14 cellular contexts compared by ENCODE assay signal in genomic region chr1:39450956-39451601, GRCh38. TPM values are rescaled to one million over a fixed set of nuclear protein-coding genes. Genes with fewer than 3 reads are reported as not detected.
DNase-seq lines count a peak whose midpoint lies in the region; TF ChIP-seq lines count a peak whose summit lies in the region.
"Had no signal": no experiment of that assay in that cellular context is flagged by ENCODE, and none has a peak within 500 bp of the region (broad histone marks: within the 10 kb centered on the region; RNA-seq: fewer than 3 reads in every experiment).

No MANE protein-coding gene starts in this region.

- WGBS in esophagus muscularis mucosa = 74% methylated on average over 10 of the region's 10 CpGs
- 13 to 30% (median 13%) methylated on average over 10 of the region's 10 CpGs for WGBS in ovary, 3 donors

- peak overlapping the region; percentile 6 to 42 (median 24) for H3K27ac ChIP-seq in esophagus muscularis mucosa (replicated peaks in 1 of 4)
- H3K27ac ChIP-seq in ovary = peak overlapping the region; percentile 39 to 68
- H3K27ac ChIP-seq: lower lobe of right lung, suprapubic skin had no signal

- TF ChIP-seq POLR2A in esophagus muscularis mucosa (IDR thresholded peaks at IDR 0.05; ENCODE audit: low read depth) = no peak
- TF ChIP-seq POLR2A in ovary (IDR thresholded peaks at IDR 0.05) = no peak

- DNase-seq in GM04503 (ENCODE audit: low read depth) (peak; percentile 47), NCI-H226 (peak; percentile 9), esophagus muscularis mucosa (ENCODE audit: extremely low spot score) (no peak), ovary (peak; percentile 41 to 79 (median 56)), KBM-7 (no peak), NCI-H69 (lab: John Stamatoyannopoulos, UW) (no peak)
- no peak for DNase-seq in activated effector memory CD4-positive, alpha-beta T cell treated with anti-CD3 and anti-CD28 coated beads, Interleukin-2, amount 50 U/mL, for 16 hours
- DNase-seq: DMS53; Kasumi-1; lower lobe of right lung; NCI-H2171; stimulated activated CD4-positive, alpha-beta T cell treated with anti-CD3 and anti-CD28 coated beads, Interleukin-4, amount 100 ng/mL, for 24 hours had no signal

- in situ Hi-C loops in KBM-7 (cut with MboI; ENCODE audit: low pct_unique_long_range_greater_than_20kb, low sequenced_read_pairs) = no loop called here

- H3K9me3 ChIP-seq in esophagus muscularis mucosa (no peaks in the 10 kb centered on the region), ovary (no peaks in the 10 kb centered on the region)
- H3K9me3 ChIP-seq: lower lobe of right lung, suprapubic skin had no signal

- TF ChIP-seq CTCF in esophagus muscularis mucosa (IDR thresholded peaks at IDR 0.05) = no peak
- no peak for TF ChIP-seq CTCF in ovary (IDR thresholded peaks at IDR 0.05)

- H3K36me3 ChIP-seq in esophagus muscularis mucosa (peaks cover 84 to 100% (median 94%) of the 10 kb centered on the region in 4 donors), ovary (no peaks in the 10 kb centered on the region)

- intact Hi-C loops in esophagus muscularis mucosa (cut with DNase I) = no loop called here
- intact Hi-C loops in ovary (cut with DNase I) = no loop called here

- no peaks in the 10 kb centered on the region for H3K27me3 ChIP-seq in esophagus muscularis mucosa
- H3K27me3 ChIP-seq in ovary = no peaks in the 10 kb centered on the region
- H3K27me3 ChIP-seq: cardiac muscle cell, suprapubic skin had no signal

- H3K4me3 ChIP-seq in esophagus muscularis mucosa (no peak overlapping the region), ovary (no peak overlapping the region)
- H3K4me3 ChIP-seq: cardiac muscle cell, lower lobe of right lung, suprapubic skin had no signal

- H3K4me1 ChIP-seq in esophagus muscularis mucosa (peaks cover 5 to 17% (median 13%) of the 10 kb centered on the region in 4 donors), ovary (ENCODE audit: insufficient read depth) (peaks cover 13% of the 10 kb centered on the region)
- H3K4me1 ChIP-seq: lower lobe of right lung, suprapubic skin had no signal

- TF ChIP-seq EP300 in esophagus muscularis mucosa (IDR thresholded peaks at IDR 0.05) (no peak), ovary (IDR thresholded peaks at IDR 0.05) (no peak)

RNA-seq across cellular contexts. Expression of gene BMP8A, which starts 40.4 kb away (rescaled TPM):
- total RNA-seq in esophagus muscularis mucosa (1 to 10 TPM in 3 of 4 donors, under 1 TPM in 1; 0.99 to 3.0 (median 2.2) TPM), ovary (10 to 100 TPM in 2 of 7 donors, 1 to 10 TPM in 5; 1.4 to 11.0 (median 6.9) TPM)
- 1 to 10 TPM in 1 of 2 donors, not detected in 1; 1.2 TPM for polyA plus RNA-seq in ovary
- total RNA-seq: lower lobe of right lung had no signal

Comparison
In these comparisons a context has a peak if more than half of its experiments do, and no peak if none do; other contexts are left out.
1. DNase-seq: peak in GM04503 (single experiment), NCI-H226 (single experiment) and ovary (5 of 5); none in esophagus muscularis mucosa (single experiment), KBM-7 (single experiment), activated effector memory CD4-positive, alpha-beta T cell treated with anti-CD3 and anti-CD28 coated beads, Interleukin-2, amount 50 U/mL, for 16 hours (single experiment) and NCI-H69 (single experiment).